Comparison of ENCODE assay signal across 10 cellular contexts in genomic region chr4:85734446-85734845, GRCh38.
A peak's percentile ranks its signal among the peaks of the same experiment; 100 is the strongest.
DNase-seq lines count a peak whose midpoint lies in the region; ATAC-seq and TF ChIP-seq lines count a peak whose summit lies in the region.
"Had no signal": no experiment of that assay in that cellular context is flagged by ENCODE, and none has a peak within 500 bp of the region (broad histone marks: within the 10 kb centered on the region; RNA-seq: fewer than 3 reads in every experiment).

No MANE protein-coding gene starts in this region.

- peak; percentile 24 for ATAC-seq in foreskin keratinocyte
- ATAC-seq in psoas muscle = no peak
- ATAC-seq in HG03457 (IDR thresholded peaks at IDR 0.05; ENCODE audit: unreplicated experiment) = no peak
- no peak for ATAC-seq in omental fat pad (ENCODE audit: low FRiP score)

- no peak for TF ChIP-seq CTCF in OCI-LY3 (IDR thresholded peaks at IDR 0.05; ENCODE audit: low read depth, low read length)
- TF ChIP-seq CTCF in foreskin keratinocyte (conservative IDR thresholded peaks at IDR 0.05) = no peak
- TF ChIP-seq CTCF in psoas muscle (IDR thresholded peaks at IDR 0.05) = no peak
- no peak for TF ChIP-seq CTCF in omental fat pad (IDR thresholded peaks at IDR 0.05)

- in situ Hi-C loops in Caki2 (cut with HindIII; ENCODE audit: low pct_unique_long_range_greater_than_20kb, low sequenced_read_pairs) = no loop called here

- no peaks in the 10 kb centered on the region for H4K20me1 ChIP-seq in OCI-LY3 (ENCODE audit: insufficient read depth, low read length)

- H3K4me3 ChIP-seq in OCI-LY3 (ENCODE audit: low read length) = no peak overlapping the region
- H3K4me3 ChIP-seq in psoas muscle = no peak overlapping the region
- H3K4me3 ChIP-seq: adrenal gland, skin epidermis had no signal

- H2AFZ ChIP-seq in OCI-LY3 (ENCODE audit: low read depth, low read length) = no peak overlapping the region

- H3K79me2 ChIP-seq in OCI-LY3 (ENCODE audit: low read length) = peaks cover 57% of the 10 kb centered on the region

- H3K36me3 ChIP-seq in OCI-LY3 (replicated peaks; ENCODE audit: low read depth, low read length) = peaks cover 22% of the 10 kb centered on the region
- no peaks in the 10 kb centered on the region for H3K36me3 ChIP-seq in psoas muscle (ENCODE audit: insufficient read depth in 1 of 2, low read depth in 1 of 2)
- H3K36me3 ChIP-seq: adrenal gland had no signal

- H3K9me3 ChIP-seq in OCI-LY3 (ENCODE audit: insufficient read depth, low read length) (no peaks in the 10 kb centered on the region), psoas muscle (no peaks in the 10 kb centered on the region)
- H3K9me3 ChIP-seq: adrenal gland had no signal

- DNase-seq in Caki2 (ENCODE audit: low read depth) (peak; percentile 14), foreskin keratinocyte (peak in 1 of 2 donors; percentile 20), psoas muscle (no peak), omental fat pad (ENCODE audit: low spot score) (no peak), cerebellar nuclear complex (lab: John Stamatoyannopoulos, UW) (no peak)
- no peak for DNase-seq in activated effector memory CD4-positive, alpha-beta T cell treated with anti-CD3 and anti-CD28 coated beads, Interleukin-2, amount 50 U/mL, for 16 hours

- peak overlapping the region; percentile 28; the same call in 1 of the 2 replicates for H3K9ac ChIP-seq in OCI-LY3 (ENCODE audit: low read length)

- H3K4me2 ChIP-seq in OCI-LY3 (ENCODE audit: low read length) = peak overlapping the region; percentile 51

- 19 to 35% (median 31%) methylated on average over 1 of the region's 1 CpG for WGBS in psoas muscle, 3 donors

- no peaks in the 10 kb centered on the region for H3K27me3 ChIP-seq in OCI-LY3 (ENCODE audit: low read depth, low read length)
- no peaks in the 10 kb centered on the region for H3K27me3 ChIP-seq in foreskin keratinocyte
- H3K27me3 ChIP-seq in psoas muscle (ENCODE audit: insufficient read depth in 3 of 3, low read length in 2 of 3) = no peaks in the 10 kb centered on the region

- H3K27ac ChIP-seq in OCI-LY3 (ENCODE audit: low read length) = peak overlapping the region; percentile 70
- H3K27ac ChIP-seq in foreskin keratinocyte = no peak overlapping the region
- H3K27ac ChIP-seq in psoas muscle = peak overlapping the region; percentile 31

- intact Hi-C loops in psoas muscle (cut with DNase I) = no loop called here

- H3K4me1 ChIP-seq in OCI-LY3 (ENCODE audit: low read length) (peaks cover 59% of the 10 kb centered on the region), foreskin keratinocyte (peaks cover 10% of the 10 kb centered on the region), psoas muscle (no peaks in the 10 kb centered on the region)
